ENCODE assay signal across 8 cellular contexts in genomic region chr17:35930211-35931065, GRCh38. TPM values are rescaled to one million over a fixed set of nuclear protein-coding genes. Genes with fewer than 3 reads are reported as not detected.
DNase-seq lines count a peak whose midpoint lies in the region; ATAC-seq and TF ChIP-seq lines count a peak whose summit lies in the region.

Gene RDM1, minus strand, starts transcription at chr17:35930773. Its CDS starts 46 bp downstream, at chr17:35930727.

- H3K4me3 Mint-ChIP-seq in activated B cell treated with CpG ODN at 0.5 μM for 24 hours = peak within 1 kb of the TSS; percentile 81

- H3K4me3 ChIP-seq in cardiac fibroblast (replicated peaks in 1 of 2; ENCODE audit: low read depth in 2 of 2, low read length in 2 of 2) = peak within 1 kb of the TSS; percentile 49 to 50

- DNase-seq in GM03348 (ENCODE audit: low spot score) = peak; percentile 85
- peak; percentile 88 for DNase-seq in NCI-H2227 (lab: John Stamatoyannopoulos, UW; ENCODE audit: unreplicated experiment)
- peak; percentile 70 for DNase-seq in activated B cell treated with CpG ODN at 0.5 μM for 24 hours
- peak; percentile 63 to 68 for DNase-seq in cardiac fibroblast (ENCODE audit: low read depth in 2 of 2)
- DNase-seq in kidney glomerular epithelial cell (lab: John Stamatoyannopoulos, UW) = peak; percentile 33
- DNase-seq in stimulated activated CD4-positive, alpha-beta T cell treated with anti-CD3 and anti-CD28 coated beads, Interleukin-1b, Interleukin-23, amount 100 ng/mL, for 48 hours = peak; percentile 90

- peak; percentile 65 for ATAC-seq in HG03097 (IDR thresholded peaks at IDR 0.05; ENCODE audit: low FRiP score, unreplicated experiment)
- peak; percentile 96 for ATAC-seq in activated B cell treated with CpG ODN at 0.5 μM for 24 hours (ENCODE audit: low read depth)
- ATAC-seq in GM21360 (IDR thresholded peaks at IDR 0.05; ENCODE audit: unreplicated experiment) = no peak

- no peaks in the 10 kb centered on the region for H3K9me3 Mint-ChIP-seq in activated B cell treated with CpG ODN at 0.5 μM for 24 hours

- H3K4me1 Mint-ChIP-seq in activated B cell treated with CpG ODN at 0.5 μM for 24 hours = peaks cover 10% of the 10 kb centered on the region

- intact Hi-C loops in activated B cell treated with CpG ODN at 0.5 μM for 24 hours (cut with micrococcal nuclease) = no loop called here

- H3K27ac Mint-ChIP-seq in activated B cell treated with CpG ODN at 0.5 μM for 24 hours = no peak within 1 kb of the TSS

- POLR2A ChIA-PET in activated B cell treated with CpG ODN at 0.5 μM for 24 hours (lab: Charles Lee) = no interaction called here

- peaks cover 2% of the 10 kb centered on the region for H3K27me3 Mint-ChIP-seq in activated B cell treated with CpG ODN at 0.5 μM for 24 hours

- CTCF ChIA-PET in activated B cell treated with CpG ODN at 0.5 μM for 24 hours (lab: Charles Lee) = no interaction called here

- no peak for TF ChIP-seq CTCF in activated B cell treated with CpG ODN at 0.5 μM for 24 hours (IDR thresholded peaks at IDR 0.05)
- no peak for TF ChIP-seq CTCF in cardiac fibroblast (IDR thresholded peaks at IDR 0.05; ENCODE audit: low read depth, low read length)

- H3K36me3 Mint-ChIP-seq in activated B cell treated with CpG ODN at 0.5 μM for 24 hours (ENCODE audit: low read depth) = no peaks in the 10 kb centered on the region

RNA-seq across cellular contexts. Expression of gene RDM1, which starts in this region (rescaled TPM):
- not detected in 2 replicates for total RNA-seq in activated B cell treated with CpG ODN at 0.5 μM for 24 hours

Comparison
In these comparisons a context has a peak if more than half of its experiments do, and no peak if none do; other contexts are left out.
1. Peak in DNase-seq and ATAC-seq in activated B cell treated with CpG ODN at 0.5 μM for 24 hours; RNA of the gene not detected or under 1 TPM.
2. DNase-seq: peak in every context shown above with its lines; median percentile 90 in stimulated activated CD4-positive, alpha-beta T cell treated with anti-CD3 and anti-CD28 coated beads, Interleukin-1b, Interleukin-23, amount 100 ng/mL, for 48 hours; 88 in NCI-H2227; 85 in GM03348; 70 in activated B cell treated with CpG ODN at 0.5 μM for 24 hours; 66 in cardiac fibroblast; 33 in kidney glomerular epithelial cell.